ENCODE assay signal across 7 cellular contexts in the genomic region with DNA sequence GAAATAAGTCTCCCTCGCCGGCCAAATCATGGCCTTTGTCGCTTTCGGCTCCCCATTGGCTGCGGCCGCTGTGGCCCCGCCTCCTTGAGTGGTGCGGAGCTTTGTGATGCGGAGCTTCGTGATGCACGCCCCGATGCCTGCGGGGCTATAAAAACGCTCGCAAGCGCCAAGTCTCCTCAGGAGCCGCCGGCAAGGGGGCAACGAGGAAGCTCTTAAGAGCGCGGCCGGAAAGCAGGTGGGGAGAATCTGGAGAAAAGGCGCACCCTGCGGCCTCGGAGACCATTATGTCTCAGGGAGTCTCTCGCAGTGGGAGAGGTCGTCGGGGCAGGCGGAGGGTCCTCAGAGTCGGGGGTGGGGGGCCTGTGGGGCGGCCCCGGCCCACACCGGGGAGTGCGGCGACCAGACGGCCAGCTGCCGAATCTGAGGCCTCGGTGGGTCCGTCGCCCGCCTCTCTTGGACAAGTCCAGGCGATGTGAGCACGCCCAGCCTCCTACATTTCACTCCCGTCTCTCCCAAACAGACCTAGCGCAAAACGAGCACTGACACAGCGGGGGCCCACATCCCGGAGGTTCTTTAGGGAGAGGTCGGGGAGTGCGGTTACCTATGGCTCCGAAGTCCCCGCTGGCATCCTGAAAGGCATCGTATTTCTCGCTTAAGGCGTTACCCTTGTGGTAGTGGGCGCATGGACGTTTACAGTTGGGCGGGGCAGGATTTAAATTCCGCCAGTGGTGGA. TPM values are rescaled to one million over a fixed set of nuclear protein-coding genes. Genes with fewer than 3 reads are reported as not detected.
DNase-seq lines count a peak whose midpoint lies in the region; ATAC-seq and TF ChIP-seq lines count a peak whose summit lies in the region.

A gene with protein sequence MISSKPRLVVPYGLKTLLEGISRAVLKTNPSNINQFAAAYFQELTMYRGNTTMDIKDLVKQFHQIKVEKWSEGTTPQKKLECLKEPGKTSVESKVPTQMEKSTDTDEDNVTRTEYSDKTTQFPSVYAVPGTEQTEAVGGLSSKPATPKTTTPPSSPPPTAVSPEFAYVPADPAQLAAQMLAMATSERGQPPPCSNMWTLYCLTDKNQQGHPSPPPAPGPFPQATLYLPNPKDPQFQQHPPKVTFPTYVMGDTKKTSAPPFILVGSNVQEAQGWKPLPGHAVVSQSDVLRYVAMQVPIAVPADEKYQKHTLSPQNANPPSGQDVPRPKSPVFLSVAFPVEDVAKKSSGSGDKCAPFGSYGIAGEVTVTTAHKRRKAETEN (plus strand): TSS at position 179 of the 733 bp plus-strand sequence. CDS start 4,053 bp downstream, outside the sequence.

- no peaks in the 10 kb centered on the region for H3K9me3 ChIP-seq in mesodermal cell (ENCODE audit: control insufficient read depth, low read length)

- H3K27me3 Mint-ChIP-seq in endothelial cell (ENCODE audit: unreplicated experiment), result no peaks in the 10 kb centered on the region

- ATAC-seq in GM18519 (IDR thresholded peaks at IDR 0.05; ENCODE audit: low FRiP score, unreplicated experiment) (peak; percentile 90), HG03025 (IDR thresholded peaks at IDR 0.05; ENCODE audit: low FRiP score, unreplicated experiment) (peak; percentile 94)

- H3K36me3 ChIP-seq in mesodermal cell (ENCODE audit: control insufficient read depth, insufficient read depth, low read length), result no peaks in the 10 kb centered on the region

- H3K4me3 Mint-ChIP-seq in endothelial cell (ENCODE audit: unreplicated experiment), result peak within 1 kb of the TSS; percentile 91

- DNase-seq in NCI-H510A treated with DMSO at 0.1 percent for 48 hours (lab: John Stamatoyannopoulos, UW) (peak; percentile 33), activated T-cell treated with anti-CD3 and anti-CD28 coated beads for 1 hour (ENCODE audit: low read depth) (peak; percentile 59), endothelial cell (ENCODE audit: low spot score) (peak; percentile 81)
- peak; percentile 47 for DNase-seq in stimulated activated CD8-positive, alpha-beta memory T cell treated with anti-CD3 and anti-CD28 coated beads, Interleukin-12 subunit alpha, Interleukin-12 subunit beta, amount 100 ng/mL, for 4 hours (ENCODE audit: low read depth)

- H3K4me1 ChIP-seq in mesodermal cell (ENCODE audit: control insufficient read depth, insufficient read depth, low read length, poor library complexity, severe bottlenecking), result no peaks in the 10 kb centered on the region

- H3K9me3 Mint-ChIP-seq in endothelial cell (ENCODE audit: unreplicated experiment), result no peaks in the 10 kb centered on the region

- peak within 1 kb of the TSS; percentile 51 for H3K4me3 ChIP-seq in mesodermal cell (ENCODE audit: extremely low read depth, insufficient read depth, low read length, poor library complexity, severe bottlenecking)

- H3K27ac Mint-ChIP-seq in endothelial cell (ENCODE audit: unreplicated experiment), result peak within 1 kb of the TSS; percentile 84

- TF ChIP-seq CTCF in endothelial cell (IDR thresholded peaks at IDR 0.05; ENCODE audit: unreplicated experiment), result no peak

- WGBS in mesodermal cell (ENCODE audit: insufficient coverage in 2 of 2), 2 experiments, result 12 to 14% methylated on average over 36 to 44 of the region's 59 CpGs

- H3K27ac ChIP-seq in mesodermal cell (ENCODE audit: low read depth, low read length, severe bottlenecking), result no peak within 1 kb of the TSS

- no peaks in the 10 kb centered on the region for H3K4me1 Mint-ChIP-seq in endothelial cell (ENCODE audit: unreplicated experiment)

- H3K36me3 Mint-ChIP-seq in endothelial cell (ENCODE audit: low read depth, unreplicated experiment), result peaks cover 1% of the 10 kb centered on the region

RNA-seq across cellular contexts. Expression of the gene that starts here (rescaled TPM):
- 8.4 TPM for total RNA-seq in endothelial cell (ENCODE audit: unreplicated experiment)
- polyA plus RNA-seq in mesodermal cell (2013, experiment 1 of 2), result 7.7 TPM
- polyA plus RNA-seq in mesodermal cell (2013, experiment 2 of 2), result 6.4 TPM
